Comparison of ENCODE assay signal across 12 cellular contexts in the genomic region with DNA sequence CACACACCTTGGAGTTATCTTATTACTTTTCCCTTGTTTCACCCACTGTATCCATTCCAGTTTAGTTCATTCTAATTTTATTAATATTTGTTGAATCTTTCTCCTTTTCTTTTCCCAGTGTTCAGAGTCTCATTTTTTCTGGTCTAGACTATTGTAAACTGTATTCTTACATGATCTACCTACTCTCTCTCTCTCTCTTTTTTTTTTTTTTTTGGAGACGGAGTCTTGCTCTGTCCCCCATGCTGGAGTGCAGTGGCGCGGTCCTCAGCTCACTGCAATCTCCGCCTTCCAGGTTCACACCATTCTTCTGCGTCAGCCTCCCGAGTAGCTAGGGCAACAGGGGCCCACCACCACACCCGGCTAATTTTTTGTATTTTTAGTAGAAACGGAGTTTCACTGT. TPM values are rescaled to one million over a fixed set of nuclear protein-coding genes. Genes with fewer than 3 reads are reported as not detected.
DNase-seq lines count a peak whose midpoint lies in the region; ATAC-seq, FAIRE-seq and TF ChIP-seq lines count a peak whose summit lies in the region.
"Had no signal": no experiment of that assay in that cellular context is flagged by ENCODE, and none has a peak within 500 bp of the region (broad histone marks: within the 10 kb centered on the region; RNA-seq: fewer than 3 reads in every experiment).

No MANE protein-coding gene starts in this region.

- H3K27ac ChIP-seq in K562 (ENCODE audit: extremely low read depth, low read depth, low read length) = no peak overlapping the region

- TF ChIP-seq POLR2A in K562 (conservative IDR thresholded peaks at IDR 0.05) = no peak

- H3K4me3 Mint-ChIP-seq in IgD-negative memory B cell = peak overlapping the region in 3 of 4 donors; percentile 75 to 99 (median 98)
- peak overlapping the region; percentile 34 to 100 (median 99) for H3K4me3 Mint-ChIP-seq in naive thymus-derived CD8-positive, alpha-beta T cell

- H3K4me1 ChIP-seq in K562 (replicated peaks in 1 of 2; ENCODE audit: control insufficient read depth in 2 of 2, insufficient read depth in 2 of 2, low read length in 2 of 2) = peaks cover 8 to 10% of the 10 kb centered on the region in 2 experiments; a peak in 3 of 5 replicates

- H3K4me3 ChIP-seq in AG10803 (ENCODE audit: low read length) (peak overlapping the region; percentile 92), K562 (no peak overlapping the region; the same call in 1 of the 2 replicates)

- no TSS peak for BruUV-seq in K562 (replicated peaks; lab: Mats Ljungman, UMichigan)

- H3K9me3 Mint-ChIP-seq in IgD-negative memory B cell = no peaks in the 10 kb centered on the region
- no peaks in the 10 kb centered on the region for H3K9me3 Mint-ChIP-seq in naive thymus-derived CD8-positive, alpha-beta T cell

- peaks cover 29% of the 10 kb centered on the region for H3K79me2 ChIP-seq in K562 (ENCODE audit: control insufficient read depth, insufficient read depth, low read length)

- no peaks in the 10 kb centered on the region for H4K20me1 ChIP-seq in K562 (replicated peaks; ENCODE audit: control insufficient read depth, insufficient read depth, low read length)

- POLR2A ChIA-PET in K562 (lab: Yijun Ruan, JAX) = no interaction called here
- POLR2A ChIA-PET in naive thymus-derived CD8-positive, alpha-beta T cell (lab: Charles Lee) = interaction anchor here (0.7 to 2.7 kb wide), 2 partner anchors 167 to 295 kb away, joined by 3 to 20 read pairs; partner anchors contain the start of genes DDIAS and PRCP

- H3K36me3 Mint-ChIP-seq in IgD-negative memory B cell = peaks cover 3% of the 10 kb centered on the region
- peaks cover 17 to 30% (median 18%) of the 10 kb centered on the region in 3 donors for H3K36me3 Mint-ChIP-seq in naive thymus-derived CD8-positive, alpha-beta T cell

- CTCF ChIA-PET in K562 (lab: Yijun Ruan, JAX; ENCODE audit: low intra/inter-chr PET ratio) = no interaction called here

- H3K27me3 ChIP-seq in K562 (ENCODE audit: control insufficient read depth in 2 of 2, insufficient read depth in 2 of 2, low read length in 2 of 2) = no peaks in the 10 kb centered on the region

- no peaks in the 10 kb centered on the region for H3K9me1 ChIP-seq in K562 (ENCODE audit: control insufficient read depth, insufficient read depth, low read length)

- peak overlapping the region; percentile 98 to 99 (median 98) for H3K27ac Mint-ChIP-seq in IgD-negative memory B cell
- H3K27ac Mint-ChIP-seq in naive thymus-derived CD8-positive, alpha-beta T cell = peak overlapping the region; percentile 35 to 100 (median 96)

- FAIRE-seq in K562 (lab: Jason Lieb, UNC) = no peak
- FAIRE-seq in D721Med (lab: Jason Lieb, UNC) = no peak
- FAIRE-seq: GM19239, small intestine had no signal

- H3K36me3 ChIP-seq in K562 (ENCODE audit: control insufficient read depth, insufficient read depth, low read length) = peaks cover 26% of the 10 kb centered on the region

- no peak for TF ChIP-seq EP300 in K562 (IDR thresholded peaks at IDR 0.05; ENCODE audit: low read length)

- H3K4me1 Mint-ChIP-seq in IgD-negative memory B cell = peaks cover 30 to 40% (median 38%) of the 10 kb centered on the region in 3 donors
- peaks cover 35 to 62% (median 55%) of the 10 kb centered on the region in 4 donors for H3K4me1 Mint-ChIP-seq in naive thymus-derived CD8-positive, alpha-beta T cell

- DNase-seq in AG10803 (ENCODE audit: low read depth) (no peak), K562 (ENCODE audit: extremely low read depth in 1 of 4, low spot score in 3 of 4) (no peak), Kasumi-1 (lab: John Stamatoyannopoulos, UW) (no peak), mucosa of gallbladder (ENCODE audit: low spot score) (no peak), D721Med (ENCODE audit: insufficient read length, low spot score) (no peak), GM03348 (ENCODE audit: low spot score) (no peak)
- DNase-seq in naive thymus-derived CD8-positive, alpha-beta T cell = no peak
- DNase-seq: activated naive CD4-positive, alpha-beta T cell treated with Interleukin-2 at 50 U/mL for 16 hours; NCI-H1417 treated with DMSO at 0.1 percent for 48 hours; small intestine had no signal

- TF ChIP-seq CTCF in AG10803 (conservative IDR thresholded peaks at IDR 0.05; ENCODE audit: low read length) (no peak), K562 (IDR thresholded peaks at IDR 0.05 in 2 of 3, conservative IDR thresholded peaks at IDR 0.05 in 1 of 3; ENCODE audit: insufficient read depth in 2 of 3, low read depth in 1 of 3, low read length in 3 of 3) (no peak), D721Med (IDR thresholded peaks at IDR 0.05; ENCODE audit: insufficient read depth, missing control alignments) (no peak)

- ATAC-seq in K562 = no peak
- no peak for ATAC-seq in naive thymus-derived CD8-positive, alpha-beta T cell

- no peaks in the 10 kb centered on the region for H3K9me3 ChIP-seq in K562 (replicated peaks; ENCODE audit: control insufficient read depth, insufficient read depth, low read depth, low read length)

- no peak for TF ChIP-seq RAD21 in K562 (CRISPR knock-in tag; conservative IDR thresholded peaks at IDR 0.05 in 1 of 2, IDR thresholded peaks at IDR 0.05 in 1 of 2)

- no peaks in the 10 kb centered on the region for H3K27me3 Mint-ChIP-seq in IgD-negative memory B cell
- H3K27me3 Mint-ChIP-seq in naive thymus-derived CD8-positive, alpha-beta T cell = no peaks in the 10 kb centered on the region

- no peak overlapping the region; a peak in 1 of 4 replicates for H3K9ac ChIP-seq in K562 (ENCODE audit: insufficient read depth in 1 of 2, low read depth in 2 of 2, low read length in 2 of 2)

- in situ Hi-C loops in K562 (cut with MboI) = no loop called here

- 66% methylated on average over 5 of the region's 8 CpGs for WGBS in K562 (ENCODE audit: insufficient coverage, low coverage, missing lambda C conversion rate)

- peak overlapping the region; percentile 94 for H2AFZ ChIP-seq in K562 (ENCODE audit: low read depth, low read length)

- H3K4me2 ChIP-seq in K562 (ENCODE audit: insufficient read depth, low read length) = peak overlapping the region; percentile 94

- intact Hi-C loops in K562 (cut with micrococcal nuclease) = loop anchor here (10.0 kb wide), 1 partner anchor 291 kb away; the partner anchor contains the start of genes DDIAS and PRCP

TF ChIP-seq in K562, 482 proteins besides CTCF, POLR2A, EP300 and RAD21 (continues in another document):
- no peak for TF ChIP-seq NCOA1 (IDR thresholded peaks at IDR 0.05; ENCODE audit: low read depth)
- TF ChIP-seq NFRKB (IDR thresholded peaks at IDR 0.05; ENCODE audit: low read depth) = no peak
- TF ChIP-seq HEY1 (CRISPR knock-in tag; IDR thresholded peaks at IDR 0.05; ENCODE audit: borderline replicate concordance) = no peak

RNA-seq across cellular contexts. Expression of gene ANKRD42, which starts 2.1 kb away (rescaled TPM):
- polyA plus RNA-seq in IgD-negative memory B cell (6.0 TPM), K562 (2011; rRNA removed) (8.2 and 9.1 TPM in 2 replicates), K562 (2014; fragmentation: Illumina TruSeq; extraction: Trizol) (5.3 and 6.6 TPM in 2 replicates), K562 (2014; fragmentation: Nextera tagmentation; extraction: Ambion mirVana) (1 to 10 TPM; 2.8 to 5.5 TPM), K562 (2014; rRNA removed) (7.0 and 8.8 TPM in 2 replicates)
- 3.1 and 7.2 TPM in 2 replicates for total RNA-seq in K562 (2011; cell fraction: chromatin; rRNA removed; ENCODE audit: low replicate concordance)
- total RNA-seq in K562 (2011; cell fraction: nucleolus; rRNA removed) = 2.5 and 3.6 TPM in 2 replicates
- 4.7 and 8.2 TPM in 2 replicates for total RNA-seq in K562 (2011; cell fraction: nucleoplasm; rRNA removed)
- total RNA-seq in K562 (2014; rRNA removed) (6.0 and 7.2 TPM in 2 replicates), K562 (2014; rRNA removed; fragmentation: Illumina TruSeq; extraction: Trizol) (4.2 and 4.3 TPM in 2 replicates), K562 (2015; rRNA removed; fragmentation: Illumina TruSeq; extraction: Trizol) (4.1 and 6.4 TPM in 2 replicates), K562 (2021) (6.1 and 6.7 TPM in 2 replicates), mucosa of gallbladder (24.5 TPM)
- 3.1 and 6.0 TPM in 2 replicates for polyA plus RNA-seq in K562 (2011; cell fraction: cytosol; rRNA removed)
- 9.4 and 10.3 TPM in 2 replicates for polyA plus RNA-seq in K562 (2011; cell fraction: nucleus; rRNA removed)
- 4.4 and 5.3 TPM in 2 replicates for polyA plus RNA-seq in K562 (2012)
- polyA minus RNA-seq in K562 (2011; rRNA and poly(A)+ RNA removed) = 5.0 and 7.3 TPM in 2 replicates
- polyA minus RNA-seq in K562 (2011; cell fraction: cytosol; rRNA and poly(A)+ RNA removed) = 2.3 and 2.7 TPM in 2 replicates
- polyA minus RNA-seq in K562 (2011; cell fraction: nucleus; rRNA and poly(A)+ RNA removed) = 4.6 and 5.7 TPM in 2 replicates
- total RNA-seq in naive thymus-derived CD8-positive, alpha-beta T cell = 1 to 10 TPM; 8.1 to 8.3 TPM
- 1 to 10 TPM; 3.4 to 6.5 (median 5.5) TPM for polyA plus RNA-seq in naive thymus-derived CD8-positive, alpha-beta T cell

RNA-seq across cellular contexts. Expression of gene PCF11, which starts 38.7 kb away (rescaled TPM):
- 47.4 TPM for polyA plus RNA-seq in IgD-negative memory B cell
- 149 and 246 TPM in 2 replicates for total RNA-seq in K562 (2011; cell fraction: chromatin; rRNA removed; ENCODE audit: low replicate concordance)
- total RNA-seq in K562 (2011; cell fraction: nucleolus; rRNA removed) = 121 and 125 TPM in 2 replicates
- total RNA-seq in K562 (2011; cell fraction: nucleoplasm; rRNA removed) = 244 and 270 TPM in 2 replicates
- 37.4 and 42.4 TPM in 2 replicates for total RNA-seq in K562 (2014; rRNA removed)
- total RNA-seq in K562 (2014; rRNA removed; fragmentation: Illumina TruSeq; extraction: Trizol) = 63.3 and 71.5 TPM in 2 replicates
- 64.1 and 71.8 TPM in 2 replicates for total RNA-seq in K562 (2015; rRNA removed; fragmentation: Illumina TruSeq; extraction: Trizol)
- total RNA-seq in K562 (2021) = 48.6 and 54.4 TPM in 2 replicates
- polyA plus RNA-seq in K562 (2011; rRNA removed) = 91.6 and 104 TPM in 2 replicates
- 41.1 and 92.3 TPM in 2 replicates for polyA plus RNA-seq in K562 (2011; cell fraction: cytosol; rRNA removed)
- 249 and 310 TPM in 2 replicates for polyA plus RNA-seq in K562 (2011; cell fraction: nucleus; rRNA removed)
- 36.3 and 47.3 TPM in 2 replicates for polyA plus RNA-seq in K562 (2012)
- 50.1 and 53.9 TPM in 2 replicates for polyA plus RNA-seq in K562 (2014; fragmentation: Illumina TruSeq; extraction: Trizol)
- 10 to 100 TPM in 1 of 2 experiments, 1 to 10 TPM in 1; 9.3 to 11.3 TPM for polyA plus RNA-seq in K562 (2014; fragmentation: Nextera tagmentation; extraction: Ambion mirVana)
- 77.6 and 78.0 TPM in 2 replicates for polyA plus RNA-seq in K562 (2014; rRNA removed)
- 93.4 and 117 TPM in 2 replicates for polyA minus RNA-seq in K562 (2011; rRNA and poly(A)+ RNA removed)
- 21.8 and 22.7 TPM in 2 replicates for polyA minus RNA-seq in K562 (2011; cell fraction: cytosol; rRNA and poly(A)+ RNA removed)
- 133 and 206 TPM in 2 replicates for polyA minus RNA-seq in K562 (2011; cell fraction: nucleus; rRNA and poly(A)+ RNA removed)
- 100 to 1,000 TPM; 199 TPM for total RNA-seq in naive thymus-derived CD8-positive, alpha-beta T cell
- 10 to 100 TPM; 22.5 to 33.6 (median 28.1) TPM for polyA plus RNA-seq in naive thymus-derived CD8-positive, alpha-beta T cell
- 46.7 TPM for total RNA-seq in mucosa of gallbladder
